ENCODE assay signal across 1 cellular context in the genomic region with DNA sequence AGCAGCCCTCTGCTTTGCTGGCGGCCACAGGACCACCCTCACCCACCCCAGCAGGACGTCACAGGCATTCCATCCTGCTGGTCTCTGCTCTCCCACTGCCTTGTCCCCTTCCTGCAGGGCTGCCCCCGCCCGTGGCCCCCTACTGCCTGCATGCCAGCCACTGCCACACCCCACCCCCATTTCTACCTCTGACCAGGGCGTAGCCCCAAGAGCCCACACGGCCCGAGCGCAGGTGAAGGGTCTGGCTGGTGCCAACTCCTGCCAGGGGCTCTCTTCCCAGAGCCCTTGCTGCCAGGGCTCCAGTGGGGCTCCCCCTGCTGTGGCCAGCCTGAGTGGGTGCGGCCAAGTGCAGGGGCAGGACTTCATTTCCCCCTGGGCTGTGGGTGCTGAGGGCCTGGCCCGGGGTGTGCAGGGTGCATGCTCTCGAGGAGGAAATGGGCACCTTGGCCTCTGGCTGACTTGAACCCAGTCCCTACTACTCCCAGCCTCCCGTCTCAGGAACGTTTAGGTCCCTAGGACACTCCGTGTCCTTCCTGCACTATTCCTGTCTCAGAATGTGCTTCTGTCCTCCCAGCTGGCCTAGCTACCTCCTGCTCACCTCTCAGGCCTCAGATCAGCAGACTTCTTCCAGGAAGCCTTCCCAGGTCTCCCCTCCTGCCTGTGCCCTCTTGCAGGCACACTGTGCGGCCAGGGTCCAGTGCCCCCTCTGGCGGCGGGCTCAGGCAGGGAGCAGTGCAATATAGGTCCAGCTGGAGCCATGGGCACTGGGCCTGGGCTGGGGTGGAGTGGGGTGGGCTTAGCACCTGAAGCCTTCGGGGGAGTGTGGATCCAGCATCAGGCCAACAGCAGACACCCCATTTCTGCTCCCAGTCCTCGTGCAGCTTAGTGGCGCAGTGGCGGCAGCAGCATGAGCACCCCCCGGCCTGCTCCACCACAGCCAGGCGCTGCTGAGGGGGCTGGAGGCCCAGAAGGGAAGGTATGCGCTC.
TF ChIP-seq lines count a peak whose summit lies in the region.

No MANE protein-coding gene starts in this region.

TF ChIP-seq in GM23338, 12 proteins besides CTCF, POLR2A, EP300 and RAD21:
- TF ChIP-seq ZNF462 (CRISPR knock-in tag; IDR thresholded peaks at IDR 0.05) = no peak
- no peak for TF ChIP-seq POLR2AphosphoS5 (IDR thresholded peaks at IDR 0.05; ENCODE audit: low read depth)
- no peak for TF ChIP-seq STAT1 (IDR thresholded peaks at IDR 0.05; ENCODE audit: unreplicated experiment)
- no peak for TF ChIP-seq NANOG (IDR thresholded peaks at IDR 0.05; ENCODE audit: borderline replicate concordance)
- TF ChIP-seq CREB1 (CRISPR knock-in tag; IDR thresholded peaks at IDR 0.05; ENCODE audit: low read depth) = no peak
- no peak for TF ChIP-seq EZH2phosphoT487 (IDR thresholded peaks at IDR 0.05; ENCODE audit: unreplicated experiment)
- TF ChIP-seq ZNF331 (CRISPR knock-in tag; IDR thresholded peaks at IDR 0.05; ENCODE audit: low read depth) = no peak
- TF ChIP-seq, protein P1, sequence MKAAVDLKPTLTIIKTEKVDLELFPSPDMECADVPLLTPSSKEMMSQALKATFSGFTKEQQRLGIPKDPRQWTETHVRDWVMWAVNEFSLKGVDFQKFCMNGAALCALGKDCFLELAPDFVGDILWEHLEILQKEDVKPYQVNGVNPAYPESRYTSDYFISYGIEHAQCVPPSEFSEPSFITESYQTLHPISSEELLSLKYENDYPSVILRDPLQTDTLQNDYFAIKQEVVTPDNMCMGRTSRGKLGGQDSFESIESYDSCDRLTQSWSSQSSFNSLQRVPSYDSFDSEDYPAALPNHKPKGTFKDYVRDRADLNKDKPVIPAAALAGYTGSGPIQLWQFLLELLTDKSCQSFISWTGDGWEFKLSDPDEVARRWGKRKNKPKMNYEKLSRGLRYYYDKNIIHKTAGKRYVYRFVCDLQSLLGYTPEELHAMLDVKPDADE (IDR thresholded peaks at IDR 0.05) = no peak
- no peak for TF ChIP-seq JUNB (IDR thresholded peaks at IDR 0.05; ENCODE audit: unreplicated experiment)
- TF ChIP-seq, protein P2, sequence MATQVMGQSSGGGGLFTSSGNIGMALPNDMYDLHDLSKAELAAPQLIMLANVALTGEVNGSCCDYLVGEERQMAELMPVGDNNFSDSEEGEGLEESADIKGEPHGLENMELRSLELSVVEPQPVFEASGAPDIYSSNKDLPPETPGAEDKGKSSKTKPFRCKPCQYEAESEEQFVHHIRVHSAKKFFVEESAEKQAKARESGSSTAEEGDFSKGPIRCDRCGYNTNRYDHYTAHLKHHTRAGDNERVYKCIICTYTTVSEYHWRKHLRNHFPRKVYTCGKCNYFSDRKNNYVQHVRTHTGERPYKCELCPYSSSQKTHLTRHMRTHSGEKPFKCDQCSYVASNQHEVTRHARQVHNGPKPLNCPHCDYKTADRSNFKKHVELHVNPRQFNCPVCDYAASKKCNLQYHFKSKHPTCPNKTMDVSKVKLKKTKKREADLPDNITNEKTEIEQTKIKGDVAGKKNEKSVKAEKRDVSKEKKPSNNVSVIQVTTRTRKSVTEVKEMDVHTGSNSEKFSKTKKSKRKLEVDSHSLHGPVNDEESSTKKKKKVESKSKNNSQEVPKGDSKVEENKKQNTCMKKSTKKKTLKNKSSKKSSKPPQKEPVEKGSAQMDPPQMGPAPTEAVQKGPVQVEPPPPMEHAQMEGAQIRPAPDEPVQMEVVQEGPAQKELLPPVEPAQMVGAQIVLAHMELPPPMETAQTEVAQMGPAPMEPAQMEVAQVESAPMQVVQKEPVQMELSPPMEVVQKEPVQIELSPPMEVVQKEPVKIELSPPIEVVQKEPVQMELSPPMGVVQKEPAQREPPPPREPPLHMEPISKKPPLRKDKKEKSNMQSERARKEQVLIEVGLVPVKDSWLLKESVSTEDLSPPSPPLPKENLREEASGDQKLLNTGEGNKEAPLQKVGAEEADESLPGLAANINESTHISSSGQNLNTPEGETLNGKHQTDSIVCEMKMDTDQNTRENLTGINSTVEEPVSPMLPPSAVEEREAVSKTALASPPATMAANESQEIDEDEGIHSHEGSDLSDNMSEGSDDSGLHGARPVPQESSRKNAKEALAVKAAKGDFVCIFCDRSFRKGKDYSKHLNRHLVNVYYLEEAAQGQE (IDR thresholded peaks at IDR 0.05; ENCODE audit: unreplicated experiment) = no peak
TF ChIP-seq in GM23338: peak in this region for 0.
